Comparison of ENCODE assay signal across 14 cellular contexts in genomic region chr3:109268181-109268580, GRCh38.
"Had no signal": no experiment of that assay in that cellular context is flagged by ENCODE, and none has a peak within 500 bp of the region (broad histone marks: within the 10 kb centered on the region; RNA-seq: fewer than 3 reads in every experiment).

No MANE protein-coding gene starts in this region.

- H3K4me3 ChIP-seq: thyroid gland, uterus had no signal

- DNase-seq: activated CD4-positive, alpha-beta T cell treated with anti-CD3 and anti-CD28 coated beads, Interleukin-2, amount 10 ng/mL, durations not matched to agents 7 days and 5 days; activated CD8-positive, alpha-beta memory T cell treated with anti-CD3 and anti-CD28 coated beads, Interleukin-2, amount 50 U/mL, for 48 hours; activated naive CD8-positive, alpha-beta T cell treated with anti-CD3 and anti-CD28 coated beads for 36 hours; activated T-cell treated with anti-CD3 and anti-CD28 coated beads, Interleukin-2, amount 50 U/mL, for 72 hours; anterior cingulate cortex; islet precursor cell; retina; stimulated activated CD4-positive, alpha-beta T cell treated with anti-CD3 and anti-CD28 coated beads, Interleukin-12 subunit alpha, Interleukin-12 subunit beta, amount 100 ng/mL, for 4 hours; stimulated activated CD4-positive, alpha-beta T cell treated with anti-CD3 and anti-CD28 coated beads, Interleukin-2, amount 100 ng/mL, for 24 hours; stimulated activated naive B cell treated with anti-CD40 and anti-IgM and Interleukin-4, amounts not matched to agents 10 μg/mL and 1 μg/mL and 100 μg/mL, for 72 hours; thyroid gland; uterus had no signal

- ATAC-seq: activated T-cell treated with anti-CD3 and anti-CD28 coated beads, Interleukin-2, amount 50 U/mL, for 72 hours; left lobe of liver; natural killer cell treated with Interleukin-12 subunit alpha and Interleukin-12 subunit beta and Interleukin-15 and Interleukin-18, amount 100 ng/mL, for 72 hours; stimulated activated naive B cell treated with anti-CD40 and anti-IgM and Interleukin-4, amounts not matched to agents 10 μg/mL and 1 μg/mL and 100 μg/mL, for 72 hours had no signal
